ENCODE assay signal across 19 cellular contexts in the genomic region with DNA sequence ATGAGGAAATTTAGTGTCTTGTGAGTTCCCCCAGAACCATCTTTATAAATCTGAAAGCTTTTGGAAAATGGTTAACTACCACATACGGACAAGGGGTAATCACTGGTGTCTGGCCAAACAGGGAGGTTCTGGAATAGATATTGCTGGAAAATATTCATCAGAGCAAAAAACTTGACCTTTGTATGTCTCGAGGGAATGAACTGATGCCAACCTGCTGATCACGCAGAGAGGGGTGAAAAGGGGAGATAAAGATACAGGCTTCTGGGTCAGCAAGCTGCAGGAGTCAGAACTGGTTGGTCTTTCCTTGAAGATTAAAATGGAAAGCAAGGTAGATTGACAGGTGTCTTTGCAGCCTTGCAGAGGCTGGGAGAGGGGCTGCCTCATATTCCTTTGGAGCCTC. TPM values are rescaled to one million over a fixed set of nuclear protein-coding genes. Genes with fewer than 3 reads are reported as not detected.
DNase-seq lines count a peak whose midpoint lies in the region; ATAC-seq and TF ChIP-seq lines count a peak whose summit lies in the region.
"Had no signal": no experiment of that assay in that cellular context is flagged by ENCODE, and none has a peak within 500 bp of the region (broad histone marks: within the 10 kb centered on the region; RNA-seq: fewer than 3 reads in every experiment).

No MANE protein-coding gene starts in this region.

- H3K9ac ChIP-seq in SK-N-SH (no peak overlapping the region), iPS-15b (ENCODE audit: low read depth, low read length) (peak overlapping the region; percentile 12)
- H3K9ac ChIP-seq: BLaER1 treated with 17β-estradiol and CSF1 and Interleukin-3, amounts not matched to agents 10 nM and 100 nM had no signal

- H3K4me1 Mint-ChIP-seq in GM23338 = peaks cover 9% of the 10 kb centered on the region; the same call in 1 of the 3 replicates
- H3K4me1 Mint-ChIP-seq: B cell had no signal

- no peak overlapping the region for H3K27ac Mint-ChIP-seq in GM23338
- H3K27ac Mint-ChIP-seq: B cell; CD4-positive, alpha-beta T cell; CD8-positive, alpha-beta T cell had no signal

- H3K4me3 Mint-ChIP-seq in GM23338 = no peak overlapping the region
- H3K4me3 Mint-ChIP-seq: B cell; CD4-positive, alpha-beta T cell; CD8-positive, alpha-beta T cell had no signal

- H3K9me2 ChIP-seq in SK-N-SH (no peaks in the 10 kb centered on the region), GM23338 (ENCODE audit: insufficient read depth) (0 out of 2 replicates have a peak, but pooled peaks cover 2% of the 10 kb centered on the region)

- no peaks in the 10 kb centered on the region for H3K9me3 ChIP-seq in SK-N-SH
- no peaks in the 10 kb centered on the region for H3K9me3 ChIP-seq in iPS-15b (ENCODE audit: control insufficient read depth, insufficient read depth, low read length)
- no peaks in the 10 kb centered on the region for H3K9me3 ChIP-seq in right lobe of liver
- no peaks in the 10 kb centered on the region for H3K9me3 ChIP-seq in body of pancreas
- H3K9me3 ChIP-seq: Caco-2 had no signal

- peaks cover 93% of the 10 kb centered on the region for H3K36me3 Mint-ChIP-seq in GM23338 (ENCODE audit: low read depth)

- no peak for DNase-seq in SK-N-SH
- no peak for DNase-seq in GM23338 (ENCODE audit: low spot score)
- no peak for DNase-seq in right lobe of liver
- no peak for DNase-seq in body of pancreas
- DNase-seq: AML-193; Caco-2; Calu3; CD4-positive, alpha-beta T cell; CD8-positive, alpha-beta T cell; DMS79 treated with DMSO at 0.1 percent for 48 hours; GF-D8 had no signal

- ATAC-seq in SK-N-SH treated with all-trans-retinoic acid at 6 μM for 48 hours (no peak), GM23338 (no peak), right lobe of liver (peak; percentile 18 to 53 (median 37)), body of pancreas (no peak), HG02870 (IDR thresholded peaks at IDR 0.05; ENCODE audit: unreplicated experiment) (no peak)
- ATAC-seq: A549; CD8-positive, alpha-beta T cell had no signal

- H3K36me3 ChIP-seq in SK-N-SH (replicated peaks in 1 of 2; ENCODE audit: control insufficient read depth in 1 of 2, insufficient read depth in 2 of 2, low read length in 1 of 2) = peaks cover 8 to 24% of the 10 kb centered on the region in 2 experiments
- H3K36me3 ChIP-seq in GM23338 (ENCODE audit: insufficient read depth) = peaks cover 43% of the 10 kb centered on the region
- peaks cover 12% of the 10 kb centered on the region for H3K36me3 ChIP-seq in iPS-15b (ENCODE audit: control insufficient read depth, insufficient read depth, low read length)
- peaks cover 0 to 10% (median 4%) of the 10 kb centered on the region in 4 donors for H3K36me3 ChIP-seq in right lobe of liver
- H3K36me3 ChIP-seq in body of pancreas (replicated peaks in 1 of 2; ENCODE audit: insufficient read depth in 1 of 2, low read depth in 2 of 2) = no peaks in the 10 kb centered on the region

- peaks cover 8% of the 10 kb centered on the region for H3K27me3 Mint-ChIP-seq in GM23338 (ENCODE audit: insufficient read depth, low read depth, poor library complexity)
- H3K27me3 Mint-ChIP-seq: CD4-positive, alpha-beta T cell had no signal

- H3K27ac ChIP-seq in SK-N-SH (ENCODE audit: low read depth in 2 of 2, low read length in 1 of 2) = no peak overlapping the region
- H3K27ac ChIP-seq in GM23338 (ENCODE audit: low read depth) = 0 out of 2 replicates have a peak overlapping the region, but pooled peaks have one; percentile 7
- no peak overlapping the region for H3K27ac ChIP-seq in right lobe of liver
- no peak overlapping the region for H3K27ac ChIP-seq in body of pancreas
- H3K27ac ChIP-seq: 22Rv1; A549; BLaER1 treated with 17β-estradiol and CSF1 and Interleukin-3, amounts not matched to agents 10 nM and 100 nM; C4-2B had no signal

- no peak for TF ChIP-seq RAD21 in SK-N-SH (IDR thresholded peaks at IDR 0.05; ENCODE audit: low read length)

- WGBS in SK-N-SH (ENCODE audit: low lambda C conversion rate) = 92% methylated on average over 3 of the region's 3 CpGs
- 32% methylated on average over 3 of the region's 3 CpGs for WGBS in right lobe of liver (ENCODE audit: insufficient coverage, low coverage, low lambda C conversion rate, missing lambda C conversion rate)
- WGBS in body of pancreas, 2 donors = 48 to 53% methylated on average over 3 of the region's 3 CpGs

- H3K79me2 ChIP-seq in SK-N-SH (ENCODE audit: insufficient read depth) = no peaks in the 10 kb centered on the region
- peaks cover 7% of the 10 kb centered on the region; the same call in 1 of the 2 replicates for H3K79me2 ChIP-seq in GM23338 (replicated peaks; ENCODE audit: insufficient read depth)

- H4K20me1 ChIP-seq in SK-N-SH (ENCODE audit: insufficient read depth) (no peaks in the 10 kb centered on the region), GM23338 (replicated peaks; ENCODE audit: insufficient read depth) (peaks cover 16% of the 10 kb centered on the region)

- TF ChIP-seq EP300 in SK-N-SH (IDR thresholded peaks at IDR 0.05; ENCODE audit: borderline replicate concordance in 1 of 2, low read depth in 1 of 2, low read length in 1 of 2) = no peak

- H2AFZ ChIP-seq in SK-N-SH (ENCODE audit: low read depth) (no peak overlapping the region), GM23338 (no peak overlapping the region)

- H3K9me3 Mint-ChIP-seq in GM23338 = peaks cover 42% of the 10 kb centered on the region

- POLR2A ChIA-PET in SK-N-SH (lab: Yijun Ruan, JAX) = interaction anchor here (0.5 kb wide), 1 partner anchor 32 kb away, joined by 3 read pairs; no protein-coding TSS in a partner anchor

- CTCF ChIA-PET in SK-N-SH (lab: Yijun Ruan, JAX) = interaction anchor here (2.0 kb wide), 1 partner anchor 34 kb away, joined by 8 read pairs; no protein-coding TSS in a partner anchor

- H3K4me3 ChIP-seq in SK-N-SH (ENCODE audit: low read depth in 2 of 2, low read length in 1 of 2) = no peak overlapping the region
- H3K4me3 ChIP-seq in GM23338 = no peak overlapping the region
- no peak overlapping the region for H3K4me3 ChIP-seq in iPS-15b (ENCODE audit: low read depth, low read length)
- no peak overlapping the region for H3K4me3 ChIP-seq in right lobe of liver
- H3K4me3 ChIP-seq in body of pancreas = no peak overlapping the region
- H3K4me3 ChIP-seq: A549; BLaER1 treated with 17β-estradiol and CSF1 and Interleukin-3, amounts not matched to agents 10 nM and 100 nM had no signal

- intact Hi-C loops in right lobe of liver (cut with DNase I) = no loop called here
- intact Hi-C loops in body of pancreas (cut with DNase I) = no loop called here

- H3K27me3 ChIP-seq in SK-N-SH (ENCODE audit: insufficient read depth) (no peaks in the 10 kb centered on the region), GM23338 (ENCODE audit: insufficient read depth) (no peaks in the 10 kb centered on the region), iPS-15b (ENCODE audit: control insufficient read depth, insufficient read depth, low read length) (no peaks in the 10 kb centered on the region), right lobe of liver (no peaks in the 10 kb centered on the region), body of pancreas (no peaks in the 10 kb centered on the region)
- H3K27me3 ChIP-seq: BLaER1 treated with 17β-estradiol and CSF1 and Interleukin-3, amounts not matched to agents 10 nM and 100 nM had no signal

- H3F3A ChIP-seq in SK-N-SH (replicated peaks; ENCODE audit: insufficient read depth) (no peaks in the 10 kb centered on the region), GM23338 (replicated peaks; ENCODE audit: low read depth) (peaks cover 23% of the 10 kb centered on the region)

- TF ChIP-seq CTCF in SK-N-SH (IDR thresholded peaks at IDR 0.05) (no peak), GM23338 (conservative IDR thresholded peaks at IDR 0.05; ENCODE audit: low read depth in 2 of 2) (no peak), right lobe of liver (IDR thresholded peaks at IDR 0.05) (no peak), body of pancreas (IDR thresholded peaks at IDR 0.05) (no peak)

- H3K4me2 ChIP-seq in SK-N-SH (no peak overlapping the region), GM23338 (no peak overlapping the region)
- H3K4me2 ChIP-seq: A549; BLaER1 treated with 17β-estradiol and CSF1 and Interleukin-3, amounts not matched to agents 10 nM and 100 nM had no signal

- TF ChIP-seq POLR2A in right lobe of liver (IDR thresholded peaks at IDR 0.05) = no peak
- TF ChIP-seq POLR2A in body of pancreas (IDR thresholded peaks at IDR 0.05) = no peak

- H3K4me1 ChIP-seq in SK-N-SH (ENCODE audit: control insufficient read depth in 1 of 2, insufficient read depth in 2 of 2, low read depth in 1 of 2, low read length in 1 of 2) = peaks cover 0 to 2% of the 10 kb centered on the region in 2 experiments; a peak in 1 of 4 replicates
- peaks cover 10% of the 10 kb centered on the region; the same call in 1 of the 2 replicates for H3K4me1 ChIP-seq in GM23338 (ENCODE audit: insufficient read depth)
- H3K4me1 ChIP-seq in iPS-15b (ENCODE audit: control insufficient read depth, insufficient read depth, low read length) = no peaks in the 10 kb centered on the region
- H3K4me1 ChIP-seq in right lobe of liver = peaks cover 0 to 18% (median 8%) of the 10 kb centered on the region in 4 donors
- no peaks in the 10 kb centered on the region for H3K4me1 ChIP-seq in body of pancreas
- H3K4me1 ChIP-seq: A549; BLaER1 treated with 17β-estradiol and CSF1 and Interleukin-3, amounts not matched to agents 10 nM and 100 nM; Caco-2 had no signal

TF ChIP-seq in SK-N-SH, 30 proteins besides CTCF, POLR2A, EP300 and RAD21:
- TF ChIP-seq MEF2A (IDR thresholded peaks at IDR 0.05; ENCODE audit: borderline replicate concordance, low read depth) (no peak), RCOR1 (IDR thresholded peaks at IDR 0.05; ENCODE audit: low read length) (0 out of 2 replicates have a peak, but pooled peaks have one; percentile 33)

TF ChIP-seq in SK-N-SH treated with all-trans-retinoic acid at 6 μM for 48 hours, 23 proteins besides CTCF, POLR2A, EP300 and RAD21 (continues in another document):
- TF ChIP-seq CSDC2 (CRISPR knock-in tag; IDR thresholded peaks at IDR 0.05) = no peak
- no peak for TF ChIP-seq TOX (CRISPR knock-in tag; IDR thresholded peaks at IDR 0.05; ENCODE audit: borderline replicate concordance)
- no peak for TF ChIP-seq ZNF8 (CRISPR knock-in tag; IDR thresholded peaks at IDR 0.05)
- TF ChIP-seq ZNF70 (CRISPR knock-in tag; IDR thresholded peaks at IDR 0.05) = no peak
- TF ChIP-seq ZC3H10 (CRISPR knock-in tag; IDR thresholded peaks at IDR 0.05) = no peak

RNA-seq across cellular contexts. Expression of a gene that starts 35.5 kb away (rescaled TPM):
- polyA plus RNA-seq in SK-N-SH (2012; rRNA removed) (37.0 and 52.4 TPM in 2 replicates), GM23338 (2016; fragmentation: Nextera tagmentation; extraction: Ambion mirVana) (386 and 414 TPM in 2 replicates)
- 48.1 and 52.2 TPM in 2 replicates for polyA plus RNA-seq in SK-N-SH (2012; cell fraction: cytosol; rRNA removed)
- polyA plus RNA-seq in SK-N-SH (2012; cell fraction: nucleus; rRNA removed) = 18.5 and 43.2 TPM in 2 replicates
- total RNA-seq in GM23338 (2014; rRNA removed; shearing (Covaris generic)) = 486 and 511 TPM in 2 replicates
- total RNA-seq in right lobe of liver (100 to 1,000 TPM in 2 of 6 experiments, 10 to 100 TPM in 4; 34.2 to 117 (median 89.3) TPM), body of pancreas (10 to 100 TPM; 21.8 to 49.3 TPM)

Comparison
In these comparisons a context has a peak if more than half of its experiments do, and no peak if none do; other contexts are left out.
1. ATAC-seq: peak in right lobe of liver (4 of 4); none in SK-N-SH treated with all-trans-retinoic acid at 6 μM for 48 hours (single experiment), GM23338 (single experiment), body of pancreas (single experiment) and HG02870 (single experiment).